29 cellular contexts compared by ENCODE assay signal in genomic region chr1:239888639-239889038, GRCh38.
"Had no signal": no experiment of that assay in that cellular context is flagged by ENCODE, and none has a peak within 500 bp of the region (broad histone marks: within the 10 kb centered on the region; RNA-seq: fewer than 3 reads in every experiment).

No MANE protein-coding gene starts in this region.

- H3K9me3 Mint-ChIP-seq: dendritic cell treated with granulocyte-macrophage colony-stimulating factor and Interleukin-4, amounts not matched to agents 40 ng/mL and 50 ng/mL, for 4 days; effector memory CD8-positive, alpha-beta T cell; endodermal cell; mesothelial cell of epicardium; naive B cell; naive thymus-derived CD8-positive, alpha-beta T cell had no signal

- ATAC-seq: effector memory CD8-positive, alpha-beta T cell; esophagus mucosa; gastrocnemius medialis; heart right ventricle; left cardiac atrium; left lung; left ventricle myocardium superior; lower lobe of right lung; mucosa of descending colon; naive thymus-derived CD8-positive, alpha-beta T cell had no signal

- H3K4me1 Mint-ChIP-seq: endodermal cell; mesothelial cell of epicardium; naive B cell; naive thymus-derived CD8-positive, alpha-beta T cell had no signal

- H3K27me3 ChIP-seq: colonic mucosa, esophagus squamous epithelium, gastrocnemius medialis, heart right ventricle, left lung had no signal

- H3K27ac Mint-ChIP-seq: dendritic cell treated with granulocyte-macrophage colony-stimulating factor and Interleukin-4, amounts not matched to agents 40 ng/mL and 50 ng/mL, for 4 days; effector memory CD8-positive, alpha-beta T cell; endodermal cell; mesothelial cell of epicardium; naive B cell; naive thymus-derived CD8-positive, alpha-beta T cell had no signal

- H3K4me3 ChIP-seq: colonic mucosa, esophagus squamous epithelium, gastrocnemius medialis, heart right ventricle, left lung, lower lobe of right lung, mucosa of descending colon had no signal

- H3K27ac ChIP-seq: colonic mucosa, epithelial cell of prostate, esophagus squamous epithelium, gastrocnemius medialis, heart right ventricle, left lung, lower lobe of right lung had no signal

- H3K27me3 Mint-ChIP-seq: dendritic cell treated with granulocyte-macrophage colony-stimulating factor and Interleukin-4, amounts not matched to agents 40 ng/mL and 50 ng/mL, for 4 days; effector memory CD8-positive, alpha-beta T cell; naive B cell; naive thymus-derived CD8-positive, alpha-beta T cell had no signal

- H3K36me3 ChIP-seq: colonic mucosa, esophagus squamous epithelium, gastrocnemius medialis, heart right ventricle, left lung, lower lobe of right lung had no signal

- DNase-seq: colonic mucosa; cortex of kidney; effector CD8-positive, alpha-beta T cell; effector memory CD8-positive, alpha-beta T cell; endodermal cell; erythroblast; esophagus squamous epithelium; foreskin fibroblast; foreskin melanocyte; gastrocnemius medialis; glutamatergic neuron; head of caudate nucleus; heart right ventricle; hippocampal formation; left cardiac atrium; left lung; left ventricle myocardium superior; lower lobe of right lung; mesenchymal stem cell; mucosa of descending colon; naive B cell; naive thymus-derived CD8-positive, alpha-beta T cell had no signal

- H3K36me3 Mint-ChIP-seq: mesothelial cell of epicardium; naive B cell; naive thymus-derived CD8-positive, alpha-beta T cell had no signal

- FAIRE-seq: endometrium, islet of Langerhans, keratinocyte had no signal

- H3K9me3 ChIP-seq: colonic mucosa, esophagus squamous epithelium, gastrocnemius medialis, heart right ventricle, left lung, lower lobe of right lung, mucosa of descending colon had no signal

- H3K4me1 ChIP-seq: colonic mucosa, gastrocnemius medialis, heart right ventricle, lower lobe of right lung had no signal

- H3K4me3 Mint-ChIP-seq: dendritic cell treated with granulocyte-macrophage colony-stimulating factor and Interleukin-4, amounts not matched to agents 40 ng/mL and 50 ng/mL, for 4 days; effector memory CD8-positive, alpha-beta T cell; endodermal cell; mesothelial cell of epicardium; naive B cell; naive thymus-derived CD8-positive, alpha-beta T cell had no signal
